In the genomic region with DNA sequence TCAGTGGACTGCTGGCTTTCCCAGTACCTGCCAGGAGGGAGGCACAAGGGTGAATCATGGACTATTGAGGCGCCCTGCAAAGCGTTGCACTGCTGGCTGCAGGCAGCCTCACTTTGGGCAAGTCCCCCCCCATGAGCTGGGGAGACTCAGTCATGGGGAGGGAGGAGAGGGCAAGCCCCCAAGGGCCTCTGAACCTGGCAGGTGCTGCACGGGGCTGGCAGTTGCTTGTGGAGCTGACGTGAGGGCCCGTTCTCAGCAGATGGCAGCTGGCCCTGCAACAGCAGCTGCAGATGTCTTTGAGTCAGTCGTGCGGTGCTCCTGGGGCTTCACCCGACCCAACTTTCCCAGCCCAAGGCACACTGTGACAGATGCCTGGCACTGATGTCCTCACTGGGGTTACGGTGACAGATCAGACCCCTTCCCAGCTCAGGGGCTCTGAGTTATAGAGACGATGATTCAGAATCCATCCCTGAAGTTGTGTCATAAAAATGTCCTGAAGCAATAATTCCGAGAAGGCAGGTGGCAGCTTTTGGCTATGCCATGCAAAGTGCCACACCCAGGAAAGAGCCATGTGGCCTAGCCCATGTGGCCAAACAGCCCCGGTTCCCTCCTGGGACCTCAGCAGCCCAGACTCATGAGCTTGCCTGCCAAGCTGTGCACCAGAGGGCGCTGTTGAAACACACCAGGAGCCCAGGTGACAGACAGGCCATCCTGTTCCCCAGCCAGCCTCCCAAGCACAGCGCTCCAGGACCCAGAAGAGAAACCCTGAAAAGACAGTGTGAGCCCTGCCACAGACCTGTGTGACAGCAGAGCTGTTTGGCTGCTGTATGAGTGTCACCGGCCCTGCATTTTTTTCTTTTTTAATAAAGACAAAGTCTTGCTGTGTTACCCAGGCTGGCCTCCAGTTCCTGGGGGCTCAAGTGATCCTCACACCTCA, we compare ENCODE assay signal across 8 cellular contexts.
DNase-seq lines count a peak whose midpoint lies in the region; ATAC-seq lines count a peak whose summit lies in the region.

No MANE protein-coding gene starts in this region.

- DNase-seq in SIG-M5 treated with dmso at 0.1 percent for 504 hours (lab: John Stamatoyannopoulos, UW; ENCODE audit: unreplicated experiment): peak; percentile 76
- DNase-seq in SIG-M5 (lab: John Stamatoyannopoulos, UW): no peak
- peak; percentile 15 for DNase-seq in NCI-H2227 treated with DMSO at 0.1 percent for 48 hours (lab: John Stamatoyannopoulos, UW)
- DNase-seq in activated CD4-positive, CD25-positive, alpha-beta regulatory T cell (lab: John Stamatoyannopoulos, UW): peak; percentile 68 to 84 (median 78)
- peak; percentile 75 for DNase-seq in central memory CD4-positive, alpha-beta T cell
- peak; percentile 85 for DNase-seq in kidney tubule cell (ENCODE audit: low spot score)
- peak; percentile 88 to 92 for DNase-seq in stimulated activated CD4-positive, alpha-beta T cell treated with anti-CD3 and anti-CD28 coated beads, Interleukin-2, amount 100 ng/mL, for 24 hours

- ATAC-seq in HG03039 (IDR thresholded peaks at IDR 0.05; ENCODE audit: unreplicated experiment): peak; percentile 74
